Comparison of ENCODE assay signal across 18 cellular contexts in the genomic region with DNA sequence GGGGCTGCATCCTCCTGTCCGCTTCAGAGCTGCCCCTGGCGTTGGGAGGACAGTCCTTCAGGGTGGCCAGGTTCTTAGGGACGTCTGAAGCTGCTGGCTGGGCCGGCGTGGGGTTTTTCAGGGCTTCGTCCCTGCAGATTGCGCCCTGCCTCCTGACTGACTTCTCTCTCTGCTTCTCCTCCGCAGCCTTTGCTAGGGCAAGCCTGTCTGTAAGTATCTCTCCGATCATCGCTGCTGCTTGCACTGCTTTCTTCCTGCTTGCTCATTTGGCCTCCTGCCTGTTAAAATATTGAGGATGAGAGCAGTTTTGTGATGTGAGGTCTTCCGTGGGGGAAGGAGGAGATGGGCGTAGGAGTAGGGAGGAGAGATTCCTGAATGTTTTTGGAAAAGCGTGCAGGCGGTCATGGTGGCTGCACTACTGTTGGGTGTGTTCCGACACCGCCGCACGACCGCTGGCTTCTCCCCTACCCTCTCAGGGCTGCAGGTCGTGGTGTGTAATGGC. TPM values are rescaled to one million over a fixed set of nuclear protein-coding genes. Genes with fewer than 3 reads are reported as not detected.
DNase-seq lines count a peak whose midpoint lies in the region; ATAC-seq, FAIRE-seq and TF ChIP-seq lines count a peak whose summit lies in the region.
"Had no signal": no experiment of that assay in that cellular context is flagged by ENCODE, and none has a peak within 500 bp of the region (broad histone marks: within the 10 kb centered on the region; RNA-seq: fewer than 3 reads in every experiment).

No MANE protein-coding gene starts in this region.

- H3K36me3 Mint-ChIP-seq in CD14-positive monocyte = peaks cover 92 to 100% of the 10 kb centered on the region in 2 donors
- peaks cover 70% of the 10 kb centered on the region for H3K36me3 Mint-ChIP-seq in nephron progenitor cell (ENCODE audit: low read depth)

- H3K9me3 ChIP-seq in IMR-90 (ENCODE audit: control insufficient read depth, insufficient read depth, low read length) (no peaks in the 10 kb centered on the region), WERI-Rb-1 (ENCODE audit: severe bottlenecking) (no peaks in the 10 kb centered on the region)
- H3K9me3 ChIP-seq: psoas muscle had no signal

- TF ChIP-seq CTCF in CD14-positive monocyte (IDR thresholded peaks at IDR 0.05) (no peak), IMR-90 (conservative IDR thresholded peaks at IDR 0.05; ENCODE audit: low read depth, low read length) (no peak), dorsolateral prefrontal cortex (IDR thresholded peaks at IDR 0.05 in 54 of 56, conservative IDR thresholded peaks at IDR 0.05 in 2 of 56; ENCODE audit: low read depth in 1 of 56, partially characterized antibody in 56 of 56) (no peak), nephron progenitor cell (IDR thresholded peaks at IDR 0.05) (no peak), WERI-Rb-1 (IDR thresholded peaks at IDR 0.05; ENCODE audit: low read depth, low read length) (no peak)

- H3K9ac ChIP-seq in IMR-90 (ENCODE audit: low read depth, low read length) = no peak overlapping the region

- H3K36me3 ChIP-seq in IMR-90 (ENCODE audit: control insufficient read depth, insufficient read depth, low read length) (peaks cover 91% of the 10 kb centered on the region), WERI-Rb-1 (no peaks in the 10 kb centered on the region)

- no peaks in the 10 kb centered on the region for H3K9me1 ChIP-seq in IMR-90 (ENCODE audit: insufficient read depth, low read length)

- POLR2A ChIA-PET in IMR-90 (lab: Charles Lee; ENCODE audit: unreplicated experiment) = no interaction called here

- TF ChIP-seq POLR2A in IMR-90 (IDR thresholded peaks at IDR 0.05; ENCODE audit: low read depth, low read length) = no peak

- H3K27ac Mint-ChIP-seq in CD14-positive monocyte = peak overlapping the region in 1 of 7 donors; percentile 12
- H3K27ac Mint-ChIP-seq in nephron progenitor cell = peak overlapping the region; percentile 94
- H3K27ac Mint-ChIP-seq: activated T-helper 1 cell treated with anti-CD3 and anti-CD28 coated beads, Interleukin-12 subunit alpha, Interleukin-12 subunit beta, Interleukin-2, Interleukin-4 antibody, amounts not matched to agents 30 ng/mL and 10 ng/mL and 1 ng/mL, durations not matched to agents 14 hours and 24 hours and 36 hours had no signal

- no peak overlapping the region for H3K4ac ChIP-seq in IMR-90 (ENCODE audit: low read depth, low read length)

- peaks cover 0 to 7% (median 2%) of the 10 kb centered on the region in 3 donors for H3K27me3 Mint-ChIP-seq in CD14-positive monocyte (ENCODE audit: low read depth in 3 of 3)
- no peaks in the 10 kb centered on the region for H3K27me3 Mint-ChIP-seq in nephron progenitor cell (ENCODE audit: low read depth, poor library complexity)

- H3K4me3 Mint-ChIP-seq in CD14-positive monocyte (no peak overlapping the region), nephron progenitor cell (no peak overlapping the region)
- H3K4me3 Mint-ChIP-seq: activated T-helper 1 cell treated with anti-CD3 and anti-CD28 coated beads, Interleukin-12 subunit alpha, Interleukin-12 subunit beta, Interleukin-2, Interleukin-4 antibody, amounts not matched to agents 30 ng/mL and 10 ng/mL and 1 ng/mL, durations not matched to agents 14 hours and 24 hours and 36 hours; H9 had no signal

- H2BK20ac ChIP-seq in IMR-90 (ENCODE audit: low read depth, low read length) = no peak overlapping the region

- H3K4me3 ChIP-seq in IMR-90 (ENCODE audit: insufficient read depth, low read depth, low read length) (no peak overlapping the region), dorsolateral prefrontal cortex (no peak overlapping the region), WERI-Rb-1 (ENCODE audit: low read depth, low read length) (no peak overlapping the region)
- H3K4me3 ChIP-seq: psoas muscle had no signal

- H3K27ac ChIP-seq in IMR-90 (ENCODE audit: insufficient read depth, low read length) (no peak overlapping the region), dorsolateral prefrontal cortex (peak overlapping the region in 45 of 59 donors; percentile 3 to 76 (median 54)), WERI-Rb-1 (no peak overlapping the region)
- H3K27ac ChIP-seq: epithelial cell of prostate, psoas muscle had no signal

- no peak overlapping the region for H3K4me2 ChIP-seq in IMR-90 (ENCODE audit: low read depth, low read length)

- H2AK9ac ChIP-seq in IMR-90 (replicated peaks; ENCODE audit: low read depth, low read length, poor library complexity) = peak overlapping the region; percentile 33

- no peak overlapping the region for H4K8ac ChIP-seq in IMR-90 (ENCODE audit: low read depth in 2 of 2, low read length in 2 of 2)

- H3K23ac ChIP-seq in IMR-90 (ENCODE audit: low read depth, low read length) = no peak overlapping the region

- no peaks in the 10 kb centered on the region for H3K4me1 ChIP-seq in IMR-90 (ENCODE audit: control insufficient read depth, insufficient read depth, low read length)
- H3K4me1 ChIP-seq: psoas muscle had no signal

- peak; percentile 36 for DNase-seq in CD14-positive monocyte (ENCODE audit: low spot score)
- DNase-seq in IMR-90 = peak; percentile 61
- peak in 1 of 10 donors; percentile 57 for DNase-seq in dorsolateral prefrontal cortex
- DNase-seq in nephron progenitor cell = no peak
- no peak for DNase-seq in RCC 7860 (ENCODE audit: low spot score)
- DNase-seq in WERI-Rb-1 = no peak
- DNase-seq: GF-D8; H9; NCI-H2171 treated with DMSO at 0.1 percent for 48 hours; psoas muscle; stimulated activated CD4-positive, alpha-beta T cell treated with anti-CD3 and anti-CD28 coated beads, Interleukin-4, amount 100 ng/mL, for 24 hours; stimulated activated naive CD4-positive, alpha-beta T cell treated with Interleukin-2 at 50 U/mL for 16 hours had no signal

- no peak overlapping the region for H2BK120ac ChIP-seq in IMR-90 (ENCODE audit: low read depth, low read length)

- no peak overlapping the region for H4K91ac ChIP-seq in IMR-90 (ENCODE audit: insufficient read depth, low read depth, low read length)

- CTCF ChIA-PET in IMR-90 (lab: Yijun Ruan, JAX) = no interaction called here

- no TSS peak for BruUV-seq in IMR-90 (replicated peaks; lab: Mats Ljungman, UMichigan)

- no peak overlapping the region for H2BK5ac ChIP-seq in IMR-90 (ENCODE audit: low read depth, low read length, poor library complexity, severe bottlenecking)

- peak overlapping the region; percentile 27 for H2AFZ ChIP-seq in IMR-90 (replicated peaks; ENCODE audit: low read length, poor library complexity)

- intact Hi-C loops in CD14-positive monocyte (cut with micrococcal nuclease) (no loop called here), IMR-90 (cut with micrococcal nuclease) (no loop called here), dorsolateral prefrontal cortex (cut with DNase I) (no loop called here)

- peak; percentile 33; the same call in 1 of the 2 replicates for ATAC-seq in IMR-90 (ENCODE audit: low read depth)
- ATAC-seq in GM21447 (IDR thresholded peaks at IDR 0.05; ENCODE audit: unreplicated experiment) = no peak
- no peak for ATAC-seq in GM21717 (IDR thresholded peaks at IDR 0.05; ENCODE audit: unreplicated experiment)
- ATAC-seq: activated CD4-positive, CD25-positive, alpha-beta regulatory T cell treated with anti-CD3 and anti-CD28 coated beads, Interleukin-2, amount 50 U/mL, for 24 hours had no signal

- no peak for TF ChIP-seq RAD21 in IMR-90 (IDR thresholded peaks at IDR 0.05; ENCODE audit: low read length)

- no peaks in the 10 kb centered on the region for H3K9me3 Mint-ChIP-seq in CD14-positive monocyte
- H3K9me3 Mint-ChIP-seq in nephron progenitor cell = no peaks in the 10 kb centered on the region
- H3K9me3 Mint-ChIP-seq: activated T-helper 1 cell treated with anti-CD3 and anti-CD28 coated beads, Interleukin-12 subunit alpha, Interleukin-12 subunit beta, Interleukin-2, Interleukin-4 antibody, amounts not matched to agents 30 ng/mL and 10 ng/mL and 1 ng/mL, durations not matched to agents 14 hours and 24 hours and 36 hours; H9 had no signal

- dilution Hi-C loops in IMR-90 (cut with HindIII; ENCODE audit: low sequenced_read_pairs, unreplicated experiment) = no loop called here

- peaks cover 32% of the 10 kb centered on the region for H4K20me1 ChIP-seq in IMR-90 (ENCODE audit: insufficient read depth, low read length)

- no peak overlapping the region for H2AK5ac ChIP-seq in IMR-90 (ENCODE audit: low read depth, low read length)

- H3K27me3 ChIP-seq in IMR-90 (ENCODE audit: control insufficient read depth, insufficient read depth, low read length) = no peaks in the 10 kb centered on the region
- no peaks in the 10 kb centered on the region for H3K27me3 ChIP-seq in dorsolateral prefrontal cortex
- no peaks in the 10 kb centered on the region for H3K27me3 ChIP-seq in WERI-Rb-1 (ENCODE audit: insufficient read depth, low read depth, severe bottlenecking)

- in situ Hi-C loops in IMR-90 (cut with MboI; ENCODE audit: low sequenced_read_pairs) = loop anchor here (10.0 to 25.0 kb wide), 2 partner anchors 167 to 509 kb away; no protein-coding TSS in a partner anchor

- 91% methylated on average over 14 of the region's 20 CpGs; no CpG with 5 or more reads in 1 of the 2 experiments for WGBS in IMR-90 (ENCODE audit: extremely low coverage in 2 of 2, insufficient read length in 1 of 2), 2 experiments

- H3K4me1 Mint-ChIP-seq in CD14-positive monocyte (no peaks in the 10 kb centered on the region), nephron progenitor cell (no peaks in the 10 kb centered on the region)
- H3K4me1 Mint-ChIP-seq: H9 had no signal

- FAIRE-seq in RCC 7860 (lab: Jason Lieb, UNC) = no peak
- FAIRE-seq: GM18507 had no signal

- no peak overlapping the region for H3K14ac ChIP-seq in IMR-90 (replicated peaks; ENCODE audit: low read depth, low read length)

- no peak overlapping the region for H3K56ac ChIP-seq in IMR-90 (ENCODE audit: extremely low read depth, insufficient read depth, low read length)

- peaks cover 31 to 69% of the 10 kb centered on the region in 2 experiments for H3K79me1 ChIP-seq in IMR-90 (ENCODE audit: low read depth in 1 of 2, low read length in 2 of 2)

- H4K5ac ChIP-seq in IMR-90 (ENCODE audit: low read depth, low read length) = no peak overlapping the region

- no peak overlapping the region for H2BK15ac ChIP-seq in IMR-90 (ENCODE audit: low read depth, low read length)

- no peak overlapping the region for H3K18ac ChIP-seq in IMR-90 (ENCODE audit: low read depth, low read length)

TF ChIP-seq in IMR-90, 13 proteins besides CTCF, POLR2A, EP300 and RAD21 (continues in another document):
- TF ChIP-seq, protein P1, sequence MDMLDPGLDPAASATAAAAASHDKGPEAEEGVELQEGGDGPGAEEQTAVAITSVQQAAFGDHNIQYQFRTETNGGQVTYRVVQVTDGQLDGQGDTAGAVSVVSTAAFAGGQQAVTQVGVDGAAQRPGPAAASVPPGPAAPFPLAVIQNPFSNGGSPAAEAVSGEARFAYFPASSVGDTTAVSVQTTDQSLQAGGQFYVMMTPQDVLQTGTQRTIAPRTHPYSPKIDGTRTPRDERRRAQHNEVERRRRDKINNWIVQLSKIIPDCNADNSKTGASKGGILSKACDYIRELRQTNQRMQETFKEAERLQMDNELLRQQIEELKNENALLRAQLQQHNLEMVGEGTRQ (IDR thresholded peaks at IDR 0.05; ENCODE audit: low read depth, low read length) = no peak

RNA-seq across cellular contexts. Expression of a gene that starts 25.3 kb away (rescaled TPM):
- polyA plus RNA-seq in CD14-positive monocyte (10 to 100 TPM; 12.2 to 15.8 TPM), IMR-90 (2012; rRNA removed) (45.5 and 51.3 TPM in 2 replicates)
- total RNA-seq in IMR-90 (2012; rRNA removed) (26.9 and 34.1 TPM in 2 replicates), dorsolateral prefrontal cortex (100 to 1,000 TPM in 97 of 120 experiments, 10 to 100 TPM in 23; 82.4 to 323 (median 122) TPM)
- polyA plus RNA-seq in IMR-90 (2012; cell fraction: cytosol; rRNA removed) = 35.6 and 39.8 TPM in 2 replicates
- 86.2 and 130 TPM in 2 replicates for polyA plus RNA-seq in IMR-90 (2012; cell fraction: nucleus; rRNA removed; ENCODE audit: low replicate concordance)

Comparison
In these comparisons a context has a peak if more than half of its experiments do, and no peak if none do; other contexts are left out.
1. DNase-seq: peak in CD14-positive monocyte (single experiment) and IMR-90 (single experiment); none in nephron progenitor cell (single experiment), RCC 7860 (single experiment) and WERI-Rb-1 (single experiment).
2. H3K27ac ChIP-seq: peak in dorsolateral prefrontal cortex (45 of 59); none in IMR-90 (single experiment) and WERI-Rb-1 (single experiment).